8 cellular contexts compared by ENCODE assay signal in genomic region chr12:53476769-53477209, GRCh38. TPM values are rescaled to one million over a fixed set of nuclear protein-coding genes. Genes with fewer than 3 reads are reported as not detected.
DNase-seq lines count a peak whose midpoint lies in the region; ATAC-seq and TF ChIP-seq lines count a peak whose summit lies in the region.

No MANE protein-coding gene starts in this region.

- peaks cover 54% of the 10 kb centered on the region for H3K4me1 Mint-ChIP-seq in CD4-positive, alpha-beta T cell (ENCODE audit: low read depth)
- H3K4me1 Mint-ChIP-seq in activated T-helper 1 cell treated with anti-CD3 and anti-CD28 coated beads, Interleukin-12 subunit alpha, Interleukin-12 subunit beta, Interleukin-2, Interleukin-4 antibody, amounts not matched to agents 30 ng/mL and 10 ng/mL and 1 ng/mL, durations not matched to agents 14 hours and 24 hours and 36 hours (ENCODE audit: low read depth), result peaks cover 23% of the 10 kb centered on the region

- CTCF ChIA-PET in CD4-positive, alpha-beta T cell (lab: Charles Lee), result interaction anchor here (0.8 to 3.2 kb wide), 4 partner anchors 9 to 90 kb away, joined by 3 to 14 read pairs (median 4); no protein-coding TSS in a partner anchor
- CTCF ChIA-PET in HEK293 (lab: Yijun Ruan, JAX), result interaction anchor here (0.6 to 4.6 kb wide), 11 partner anchors 9 to 155 kb away, joined by 3 to 25 read pairs (median 4); partner anchors contain the start of gene AAAS

- H3K4me1 ChIP-seq in HEK293 (ENCODE audit: control insufficient read depth, insufficient read depth, low read length) (no peaks in the 10 kb centered on the region), transverse colon (peaks cover 0 to 22% (median 9%) of the 10 kb centered on the region in 4 donors)

- in situ Hi-C loops in transverse colon (cut with MboI; ENCODE audit: low pct_ligation_motif_present in 1 of 4, low pct_unique_long_range_greater_than_20kb in 1 of 4, low sequenced_read_pairs in 3 of 4), result no loop called here

- H3K4me3 ChIP-seq in HEK293 (ENCODE audit: low read depth, low read length) (no peak overlapping the region), kidney epithelial cell (ENCODE audit: low read depth, low read length) (no peak overlapping the region), MG63 (no peak overlapping the region), transverse colon (no peak overlapping the region)

- POLR2A ChIA-PET in CD4-positive, alpha-beta T cell (lab: Charles Lee), result interaction anchor here (0.7 to 4.7 kb wide), 4 partner anchors 12 to 32 kb away, joined by 4 to 31 read pairs (median 6); partner anchors contain the start of genes MAP3K12 and TARBP2
- POLR2A ChIA-PET in HEK293 (lab: Yijun Ruan, JAX), result interaction anchor here (0.6 to 4.1 kb wide), 3 partner anchors 12 to 96 kb away, joined by 5 to 23 read pairs (median 6); no protein-coding TSS in a partner anchor

- WGBS in transverse colon (ENCODE audit: low coverage in 1 of 2), 2 donors, result 60 to 72% methylated on average over 2 of the region's 2 CpGs

- no peaks in the 10 kb centered on the region for H3K9me3 ChIP-seq in CD4-positive, alpha-beta T cell (ENCODE audit: control insufficient read depth, low read length)
- no peaks in the 10 kb centered on the region for H3K9me3 ChIP-seq in HEK293 (ENCODE audit: control insufficient read depth, insufficient read depth, low read depth, low read length)
- no peaks in the 10 kb centered on the region for H3K9me3 ChIP-seq in MG63
- no peaks in the 10 kb centered on the region for H3K9me3 ChIP-seq in transverse colon

- no peak for TF ChIP-seq POLR2A in transverse colon (IDR thresholded peaks at IDR 0.05)

- H3K27me3 ChIP-seq in CD4-positive, alpha-beta T cell (ENCODE audit: control insufficient read depth, insufficient read depth, low read length), result no peaks in the 10 kb centered on the region
- H3K27me3 ChIP-seq in kidney epithelial cell (ENCODE audit: control insufficient read depth, insufficient read depth, low read length) (no peaks in the 10 kb centered on the region), MG63 (no peaks in the 10 kb centered on the region), transverse colon (no peaks in the 10 kb centered on the region)

- TF ChIP-seq EP300 in transverse colon (IDR thresholded peaks at IDR 0.05; ENCODE audit: low read depth), result no peak

- no peaks in the 10 kb centered on the region for H3K27me3 Mint-ChIP-seq in CD4-positive, alpha-beta T cell
- no peaks in the 10 kb centered on the region for H3K27me3 Mint-ChIP-seq in activated T-helper 1 cell treated with anti-CD3 and anti-CD28 coated beads, Interleukin-12 subunit alpha, Interleukin-12 subunit beta, Interleukin-2, Interleukin-4 antibody, amounts not matched to agents 30 ng/mL and 10 ng/mL and 1 ng/mL, durations not matched to agents 14 hours and 24 hours and 36 hours (ENCODE audit: insufficient read depth)

- peak; percentile 35 for TF ChIP-seq CTCF in CD4-positive, alpha-beta T cell (IDR thresholded peaks at IDR 0.05)
- no peak for TF ChIP-seq CTCF in HEK293 (tag by site-specific recombination; IDR thresholded peaks at IDR 0.05)
- peak; percentile 40 for TF ChIP-seq CTCF in kidney epithelial cell (IDR thresholded peaks at IDR 0.05; ENCODE audit: insufficient read depth, low read length, poor library complexity, severe bottlenecking)
- peak in 1 of 5 experiments; percentile 10 for TF ChIP-seq CTCF in transverse colon (IDR thresholded peaks at IDR 0.05)

- H3K9me3 Mint-ChIP-seq in CD4-positive, alpha-beta T cell, result no peaks in the 10 kb centered on the region
- no peaks in the 10 kb centered on the region for H3K9me3 Mint-ChIP-seq in activated T-helper 1 cell treated with anti-CD3 and anti-CD28 coated beads, Interleukin-12 subunit alpha, Interleukin-12 subunit beta, Interleukin-2, Interleukin-4 antibody, amounts not matched to agents 30 ng/mL and 10 ng/mL and 1 ng/mL, durations not matched to agents 14 hours and 24 hours and 36 hours

- ATAC-seq in CD4-positive, alpha-beta T cell (ENCODE audit: poor library complexity), result peak; percentile 31
- ATAC-seq in GM19035 (IDR thresholded peaks at IDR 0.05; ENCODE audit: unreplicated experiment), result no peak

- H3K4me3 Mint-ChIP-seq in CD4-positive, alpha-beta T cell, result no peak overlapping the region
- H3K4me3 Mint-ChIP-seq in activated T-helper 1 cell treated with anti-CD3 and anti-CD28 coated beads, Interleukin-12 subunit alpha, Interleukin-12 subunit beta, Interleukin-2, Interleukin-4 antibody, amounts not matched to agents 30 ng/mL and 10 ng/mL and 1 ng/mL, durations not matched to agents 14 hours and 24 hours and 36 hours, result no peak overlapping the region

- no peak for DNase-seq in CD4-positive, alpha-beta T cell
- no peak for DNase-seq in activated T-helper 1 cell treated with anti-CD3 and anti-CD28 coated beads, Interleukin-12 subunit alpha, Interleukin-12 subunit beta, Interleukin-2, Interleukin-4 antibody, amounts not matched to agents 30 ng/mL and 10 ng/mL and 1 ng/mL, durations not matched to agents 14 hours and 24 hours and 36 hours (ENCODE audit: low spot score)
- DNase-seq in kidney epithelial cell (ENCODE audit: low read depth), result no peak
- DNase-seq in GM19238 (ENCODE audit: insufficient read length, low spot score), result no peak
- DNase-seq in MG63, result no peak
- DNase-seq in transverse colon, result no peak

- peaks cover 99% of the 10 kb centered on the region for H3K36me3 Mint-ChIP-seq in CD4-positive, alpha-beta T cell (ENCODE audit: low read depth)
- peaks cover 70% of the 10 kb centered on the region for H3K36me3 Mint-ChIP-seq in activated T-helper 1 cell treated with anti-CD3 and anti-CD28 coated beads, Interleukin-12 subunit alpha, Interleukin-12 subunit beta, Interleukin-2, Interleukin-4 antibody, amounts not matched to agents 30 ng/mL and 10 ng/mL and 1 ng/mL, durations not matched to agents 14 hours and 24 hours and 36 hours (ENCODE audit: low read depth)

- peak overlapping the region; percentile 52 for H3K27ac Mint-ChIP-seq in CD4-positive, alpha-beta T cell
- H3K27ac Mint-ChIP-seq in activated T-helper 1 cell treated with anti-CD3 and anti-CD28 coated beads, Interleukin-12 subunit alpha, Interleukin-12 subunit beta, Interleukin-2, Interleukin-4 antibody, amounts not matched to agents 30 ng/mL and 10 ng/mL and 1 ng/mL, durations not matched to agents 14 hours and 24 hours and 36 hours, result peak overlapping the region; percentile 42

- no peak overlapping the region for H3K27ac ChIP-seq in CD4-positive, alpha-beta T cell (ENCODE audit: low read depth, low read length)
- H3K27ac ChIP-seq in HEK293 (ENCODE audit: extremely low read depth, low read depth, low read length) (no peak overlapping the region), transverse colon (no peak overlapping the region)

- peaks cover 80 to 98% of the 10 kb centered on the region in 2 experiments for H3K36me3 ChIP-seq in HEK293 (ENCODE audit: control insufficient read depth in 2 of 2, insufficient read depth in 1 of 2, low read length in 2 of 2)
- H3K36me3 ChIP-seq in kidney epithelial cell (ENCODE audit: control insufficient read depth, insufficient read depth, low read length), result no peaks in the 10 kb centered on the region
- H3K36me3 ChIP-seq in MG63, result peaks cover 93% of the 10 kb centered on the region
- peaks cover 0 to 88% (median 43%) of the 10 kb centered on the region in 4 donors for H3K36me3 ChIP-seq in transverse colon

- intact Hi-C loops in CD4-positive, alpha-beta T cell (cut with DNase I, micrococcal nuclease), result loop anchor here in 1 of 2 experiments (2.0 kb wide), 1 partner anchor 26 kb away; no protein-coding TSS in a partner anchor
- intact Hi-C loops in activated T-helper 1 cell treated with anti-CD3 and anti-CD28 coated beads, Interleukin-12 subunit alpha, Interleukin-12 subunit beta, Interleukin-2, Interleukin-4 antibody, amounts not matched to agents 30 ng/mL and 10 ng/mL and 1 ng/mL, durations not matched to agents 14 hours and 24 hours and 36 hours (cut with micrococcal nuclease), result loop anchor here (2.0 kb wide), 2 partner anchors 16 to 32 kb away; no protein-coding TSS in a partner anchor
- intact Hi-C loops in transverse colon (cut with DNase I; ENCODE audit: low total_unique reads), result no loop called here

RNA-seq across cellular contexts. Expression of gene MAP3K12, which starts 22.5 kb away (rescaled TPM):
- 10 to 100 TPM; 12.6 to 15.2 TPM for total RNA-seq in CD4-positive, alpha-beta T cell
- 15.7 and 18.4 TPM in 2 replicates for total RNA-seq in activated T-helper 1 cell treated with anti-CD3 and anti-CD28 coated beads, Interleukin-12 subunit alpha, Interleukin-12 subunit beta, Interleukin-2, Interleukin-4 antibody, amounts not matched to agents 30 ng/mL and 10 ng/mL and 1 ng/mL, durations not matched to agents 14 hours and 24 hours and 36 hours
- total RNA-seq in kidney epithelial cell, result 12.3 and 18.6 TPM in 2 replicates
- 5.7 and 15.0 TPM in 2 replicates for total RNA-seq in MG63 (2014; rRNA removed; shearing (Covaris generic); ENCODE audit: low replicate concordance)
- 10 to 100 TPM in 2 of 4 donors, 1 to 10 TPM in 2; 6.8 to 20.9 (median 10.3) TPM for total RNA-seq in transverse colon

RNA-seq across cellular contexts. Expression of gene TARBP2, which starts 24.3 kb away (rescaled TPM):
- total RNA-seq in CD4-positive, alpha-beta T cell, result 10 to 100 TPM; 21.7 to 22.4 TPM
- 47.7 and 48.2 TPM in 2 replicates for total RNA-seq in activated T-helper 1 cell treated with anti-CD3 and anti-CD28 coated beads, Interleukin-12 subunit alpha, Interleukin-12 subunit beta, Interleukin-2, Interleukin-4 antibody, amounts not matched to agents 30 ng/mL and 10 ng/mL and 1 ng/mL, durations not matched to agents 14 hours and 24 hours and 36 hours
- total RNA-seq in kidney epithelial cell (59.4 and 62.0 TPM in 2 replicates), transverse colon (10 to 100 TPM; 22.4 to 37.0 (median 34.1) TPM)
- 51.7 and 66.1 TPM in 2 replicates for total RNA-seq in MG63 (2014; rRNA removed; shearing (Covaris generic); ENCODE audit: low replicate concordance)

RNA-seq across cellular contexts. Expression of gene PCBP2, which starts 24.9 kb away (rescaled TPM):
- 1,000 to 10,000 TPM; 1,331 to 1,359 TPM for total RNA-seq in CD4-positive, alpha-beta T cell
- 865 and 896 TPM in 2 replicates for total RNA-seq in activated T-helper 1 cell treated with anti-CD3 and anti-CD28 coated beads, Interleukin-12 subunit alpha, Interleukin-12 subunit beta, Interleukin-2, Interleukin-4 antibody, amounts not matched to agents 30 ng/mL and 10 ng/mL and 1 ng/mL, durations not matched to agents 14 hours and 24 hours and 36 hours
- total RNA-seq in kidney epithelial cell, result 350 and 379 TPM in 2 replicates
- total RNA-seq in MG63 (2014; rRNA removed; shearing (Covaris generic); ENCODE audit: low replicate concordance), result 217 and 279 TPM in 2 replicates
- 100 to 1,000 TPM; 340 to 492 (median 432) TPM for total RNA-seq in transverse colon

RNA-seq across cellular contexts. Expression of gene NPFF, which starts 30.5 kb away (rescaled TPM):
- total RNA-seq in CD4-positive, alpha-beta T cell, result not detected
- 0.44 TPM in 1 of 2 replicates, not detected in the other for total RNA-seq in activated T-helper 1 cell treated with anti-CD3 and anti-CD28 coated beads, Interleukin-12 subunit alpha, Interleukin-12 subunit beta, Interleukin-2, Interleukin-4 antibody, amounts not matched to agents 30 ng/mL and 10 ng/mL and 1 ng/mL, durations not matched to agents 14 hours and 24 hours and 36 hours
- total RNA-seq in kidney epithelial cell (3.0 TPM in 1 of 2 replicates, not detected in the other), transverse colon (not detected)
- total RNA-seq in MG63 (2014; rRNA removed; shearing (Covaris generic); ENCODE audit: low replicate concordance), result not detected in 2 replicates

RNA-seq across cellular contexts. Expression of gene PRR13, which starts 35.3 kb away (rescaled TPM):
- 100 to 1,000 TPM; 133 to 142 TPM for total RNA-seq in CD4-positive, alpha-beta T cell
- 206 and 219 TPM in 2 replicates for total RNA-seq in activated T-helper 1 cell treated with anti-CD3 and anti-CD28 coated beads, Interleukin-12 subunit alpha, Interleukin-12 subunit beta, Interleukin-2, Interleukin-4 antibody, amounts not matched to agents 30 ng/mL and 10 ng/mL and 1 ng/mL, durations not matched to agents 14 hours and 24 hours and 36 hours
- total RNA-seq in kidney epithelial cell, result 82.7 and 91.4 TPM in 2 replicates
- 41.0 and 60.4 TPM in 2 replicates for total RNA-seq in MG63 (2014; rRNA removed; shearing (Covaris generic); ENCODE audit: low replicate concordance)
- total RNA-seq in transverse colon, result 100 to 1,000 TPM; 175 to 307 (median 261) TPM
